Comparison of ENCODE assay signal across 26 cellular contexts in genomic region chr6:111727041-111727440, GRCh38.
DNase-seq lines count a peak whose midpoint lies in the region; ATAC-seq lines count a peak whose summit lies in the region.
"Had no signal": no experiment of that assay in that cellular context is flagged by ENCODE, and none has a peak within 500 bp of the region (broad histone marks: within the 10 kb centered on the region; RNA-seq: fewer than 3 reads in every experiment).

No MANE protein-coding gene starts in this region.

- peak overlapping the region; percentile 81 for H3K27ac Mint-ChIP-seq in activated T-cell treated with anti-CD3 and anti-CD28 coated beads, Interleukin-2, amount 50 U/mL, for 72 hours
- peak overlapping the region; percentile 66 for H3K27ac Mint-ChIP-seq in activated naive CD8-positive, alpha-beta T cell treated with anti-CD3 and anti-CD28 coated beads, Interleukin-2, amount 50 U/mL, for 24 hours
- peak overlapping the region; percentile 85 to 95 for H3K27ac Mint-ChIP-seq in natural killer cell treated with Interleukin-12 subunit alpha and Interleukin-12 subunit beta and Interleukin-15 and Interleukin-18, amount 100 ng/mL, for 72 hours
- H3K27ac Mint-ChIP-seq: activated CD8-positive, alpha-beta memory T cell treated with anti-CD3 and anti-CD28 coated beads, Interleukin-2, amount 10 ng/mL, durations not matched to agents 7 days and 5 days; H9; WTC11 had no signal

- peaks cover 52% of the 10 kb centered on the region for H3F3A ChIP-seq in GM23248 (ENCODE audit: insufficient read depth)

- peaks cover 57% of the 10 kb centered on the region for H3K4me1 ChIP-seq in GM23248 (ENCODE audit: insufficient read depth)

- no peaks in the 10 kb centered on the region for H3K27me3 ChIP-seq in GM23248 (replicated peaks; ENCODE audit: insufficient read depth)
- H3K27me3 ChIP-seq: SJCRH30, tibial artery had no signal

- H3K4me3 Mint-ChIP-seq in activated T-cell treated with anti-CD3 and anti-CD28 coated beads, Interleukin-2, amount 50 U/mL, for 72 hours: peak overlapping the region in 1 of 2 donors; percentile 20
- no peak overlapping the region for H3K4me3 Mint-ChIP-seq in activated naive CD8-positive, alpha-beta T cell treated with anti-CD3 and anti-CD28 coated beads, Interleukin-2, amount 50 U/mL, for 24 hours
- no peak overlapping the region for H3K4me3 Mint-ChIP-seq in natural killer cell treated with Interleukin-12 subunit alpha and Interleukin-12 subunit beta and Interleukin-15 and Interleukin-18, amount 100 ng/mL, for 72 hours
- H3K4me3 Mint-ChIP-seq: activated CD8-positive, alpha-beta memory T cell treated with anti-CD3 and anti-CD28 coated beads, Interleukin-2, amount 10 ng/mL, durations not matched to agents 7 days and 5 days; H9; stimulated activated memory B cell treated with anti-CD40 and anti-IgM and Interleukin-4, amounts not matched to agents 10 μg/mL and 1 μg/mL and 100 μg/mL, for 72 hours; WTC11 had no signal

- no peaks in the 10 kb centered on the region for H3K9me3 Mint-ChIP-seq in activated T-cell treated with anti-CD3 and anti-CD28 coated beads, Interleukin-2, amount 50 U/mL, for 72 hours
- H3K9me3 Mint-ChIP-seq in activated naive CD8-positive, alpha-beta T cell treated with anti-CD3 and anti-CD28 coated beads, Interleukin-2, amount 50 U/mL, for 24 hours: peaks cover 3% of the 10 kb centered on the region
- H3K9me3 Mint-ChIP-seq in natural killer cell treated with Interleukin-12 subunit alpha and Interleukin-12 subunit beta and Interleukin-15 and Interleukin-18, amount 100 ng/mL, for 72 hours: no peaks in the 10 kb centered on the region
- H3K9me3 Mint-ChIP-seq: stimulated activated memory B cell treated with anti-CD40 and anti-IgM and Interleukin-4, amounts not matched to agents 10 μg/mL and 1 μg/mL and 100 μg/mL, for 72 hours had no signal

- H2AFZ ChIP-seq in GM23248: no peak overlapping the region

- DNase-seq in activated T-cell treated with anti-CD3 and anti-CD28 coated beads, Interleukin-2, amount 50 U/mL, for 72 hours: no peak
- no peak for DNase-seq in activated T-cell treated with anti-CD3 and anti-CD28 coated beads, Interleukin-2, amount 50 U/mL, for 48 hours
- DNase-seq in GM23248 (peak; percentile 98), GDM1 (lab: John Stamatoyannopoulos, UW) (no peak), AG08395 (ENCODE audit: low spot score) (no peak)
- DNase-seq in activated naive CD8-positive, alpha-beta T cell treated with anti-CD3 and anti-CD28 coated beads, Interleukin-2, amount 50 U/mL, for 24 hours: no peak
- DNase-seq in natural killer cell treated with Interleukin-12 subunit alpha and Interleukin-12 subunit beta and Interleukin-15 and Interleukin-18, amount 100 ng/mL, for 72 hours (ENCODE audit: low spot score): no peak
- DNase-seq: ACHN; activated CD8-positive, alpha-beta memory T cell treated with anti-CD3 and anti-CD28 coated beads, Interleukin-2, amount 10 ng/mL, durations not matched to agents 7 days and 5 days; activated gamma-delta T cell treated with Interleukin-2 at 50 U/mL for 16 hours; H9; left ventricle myocardium superior; mucosa of descending colon; NCI-H2107; NCI-H526 treated with DMSO at 0.1 percent for 48 hours; occipital lobe; retina; stimulated activated CD4-positive, alpha-beta T cell treated with anti-CD3 and anti-CD28 coated beads, Interleukin-15, amount 100 ng/mL, for 24 hours; T-helper 2 cell; tibial artery had no signal

- in situ Hi-C loops in GM23248 (cut with MboI): no loop called here

- H3K27ac ChIP-seq in GM23248: peak overlapping the region; percentile 72
- H3K27ac ChIP-seq: SJCRH30, tibial artery had no signal

- no peak for ATAC-seq in activated T-cell treated with anti-CD3 and anti-CD28 coated beads, Interleukin-2, amount 50 U/mL, for 72 hours (replicated peaks in 1 of 2)
- ATAC-seq in activated naive CD8-positive, alpha-beta T cell treated with anti-CD3 and anti-CD28 coated beads, Interleukin-2, amount 50 U/mL, for 24 hours: no peak
- ATAC-seq in natural killer cell treated with Interleukin-12 subunit alpha and Interleukin-12 subunit beta and Interleukin-15 and Interleukin-18, amount 100 ng/mL, for 72 hours: no peak
- no peak for ATAC-seq in HG03108 (IDR thresholded peaks at IDR 0.05; ENCODE audit: unreplicated experiment)
- ATAC-seq: activated CD8-positive, alpha-beta memory T cell treated with anti-CD3 and anti-CD28 coated beads, Interleukin-2, amount 10 ng/mL, durations not matched to agents 7 days and 5 days; esophagus mucosa; GM12878; left ventricle myocardium superior; mucosa of descending colon; stimulated activated memory B cell treated with anti-CD40 and anti-IgM and Interleukin-4, amounts not matched to agents 10 μg/mL and 1 μg/mL and 100 μg/mL, for 72 hours had no signal

- H3K9ac ChIP-seq in GM23248: 0 out of 2 replicates have a peak overlapping the region, but pooled peaks have one; percentile 16

- H3K4me3 ChIP-seq in GM23248: no peak overlapping the region
- H3K4me3 ChIP-seq: GM12878, mucosa of descending colon, SJCRH30, tibial artery had no signal

- H3K79me2 ChIP-seq in GM23248 (ENCODE audit: insufficient read depth): peaks cover 73% of the 10 kb centered on the region

- peak overlapping the region; percentile 58 for H3K4me2 ChIP-seq in GM23248 (ENCODE audit: unreplicated experiment)

- no peaks in the 10 kb centered on the region for H3K27me3 Mint-ChIP-seq in activated T-cell treated with anti-CD3 and anti-CD28 coated beads, Interleukin-2, amount 50 U/mL, for 72 hours (ENCODE audit: low read depth)
- no peaks in the 10 kb centered on the region for H3K27me3 Mint-ChIP-seq in activated naive CD8-positive, alpha-beta T cell treated with anti-CD3 and anti-CD28 coated beads, Interleukin-2, amount 50 U/mL, for 24 hours
- no peaks in the 10 kb centered on the region for H3K27me3 Mint-ChIP-seq in natural killer cell treated with Interleukin-12 subunit alpha and Interleukin-12 subunit beta and Interleukin-15 and Interleukin-18, amount 100 ng/mL, for 72 hours
- H3K27me3 Mint-ChIP-seq: activated CD8-positive, alpha-beta memory T cell treated with anti-CD3 and anti-CD28 coated beads, Interleukin-2, amount 10 ng/mL, durations not matched to agents 7 days and 5 days; stimulated activated memory B cell treated with anti-CD40 and anti-IgM and Interleukin-4, amounts not matched to agents 10 μg/mL and 1 μg/mL and 100 μg/mL, for 72 hours had no signal

- 19 to 21% methylated on average over 5 of the region's 5 CpGs for WGBS in GM23248 (ENCODE audit: low coverage in 1 of 2, low lambda C conversion rate in 2 of 2, missing lambda C conversion rate in 2 of 2), 2 experiments

- no peaks in the 10 kb centered on the region for H3K9me3 ChIP-seq in GM23248 (ENCODE audit: low read depth)
- H3K9me3 ChIP-seq: mucosa of descending colon, SJCRH30, tibial artery had no signal

- no peaks in the 10 kb centered on the region for H4K20me1 ChIP-seq in GM23248 (ENCODE audit: insufficient read depth)

- H3K9me2 ChIP-seq in GM23248 (ENCODE audit: insufficient read depth): no peaks in the 10 kb centered on the region

- H3K36me3 Mint-ChIP-seq in activated T-cell treated with anti-CD3 and anti-CD28 coated beads, Interleukin-2, amount 50 U/mL, for 72 hours (ENCODE audit: insufficient read depth in 2 of 2): peaks cover 16 to 22% of the 10 kb centered on the region in 2 donors
- peaks cover 75% of the 10 kb centered on the region for H3K36me3 Mint-ChIP-seq in activated naive CD8-positive, alpha-beta T cell treated with anti-CD3 and anti-CD28 coated beads, Interleukin-2, amount 50 U/mL, for 24 hours (ENCODE audit: low read depth)
- H3K36me3 Mint-ChIP-seq in natural killer cell treated with Interleukin-12 subunit alpha and Interleukin-12 subunit beta and Interleukin-15 and Interleukin-18, amount 100 ng/mL, for 72 hours: peaks cover 11% of the 10 kb centered on the region

- peaks cover 95% of the 10 kb centered on the region for H3K4me1 Mint-ChIP-seq in activated T-cell treated with anti-CD3 and anti-CD28 coated beads, Interleukin-2, amount 50 U/mL, for 72 hours (ENCODE audit: low read depth)
- peaks cover 91% of the 10 kb centered on the region for H3K4me1 Mint-ChIP-seq in activated naive CD8-positive, alpha-beta T cell treated with anti-CD3 and anti-CD28 coated beads, Interleukin-2, amount 50 U/mL, for 24 hours
- H3K4me1 Mint-ChIP-seq in natural killer cell treated with Interleukin-12 subunit alpha and Interleukin-12 subunit beta and Interleukin-15 and Interleukin-18, amount 100 ng/mL, for 72 hours (ENCODE audit: low read depth in 2 of 2): peaks cover 79 to 91% of the 10 kb centered on the region in 2 donors

- H3K36me3 ChIP-seq in GM23248 (ENCODE audit: low read depth): no peaks in the 10 kb centered on the region
- H3K36me3 ChIP-seq: SJCRH30, tibial artery had no signal
